ENCODE assay signal across 11 cellular contexts in the genomic region with DNA sequence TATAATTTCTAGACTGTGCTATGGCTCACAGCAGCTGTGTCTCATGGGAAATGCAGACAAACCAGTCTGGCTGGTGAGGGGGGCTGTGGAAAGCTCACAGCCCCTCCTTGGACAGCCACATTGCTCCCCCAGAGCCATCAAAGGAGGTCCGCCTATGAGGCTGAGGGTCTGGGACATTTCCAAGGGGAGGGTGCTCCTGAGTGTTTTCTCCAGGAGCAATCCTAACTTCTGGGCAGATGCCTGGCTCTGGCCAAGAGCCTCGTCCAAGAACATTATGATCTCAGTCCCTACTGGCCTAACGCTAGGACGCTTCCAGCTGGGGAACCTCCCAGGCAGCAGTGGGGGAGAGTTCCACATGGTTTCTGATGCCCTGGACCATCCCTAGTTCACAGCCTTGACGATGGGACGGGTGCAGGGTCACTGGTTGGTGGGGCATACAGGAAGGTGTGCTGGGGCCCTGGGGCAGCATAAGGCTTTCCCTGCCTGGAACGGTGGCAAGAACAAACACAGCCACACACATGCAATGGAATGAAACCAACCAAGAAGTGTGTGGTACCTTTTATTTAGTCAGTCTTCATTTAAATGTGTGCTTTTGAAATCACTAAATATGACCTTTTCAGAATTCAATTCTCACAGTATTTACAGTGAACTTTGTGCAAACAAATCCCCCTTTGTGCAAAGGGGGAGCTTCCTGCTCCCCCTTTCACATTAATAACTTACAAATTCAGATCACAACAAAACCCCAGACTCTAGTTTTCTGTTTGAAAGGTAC.
DNase-seq lines count a peak whose midpoint lies in the region; ATAC-seq and TF ChIP-seq lines count a peak whose summit lies in the region.
"Had no signal": no experiment of that assay in that cellular context is flagged by ENCODE, and none has a peak within 500 bp of the region (broad histone marks: within the 10 kb centered on the region; RNA-seq: fewer than 3 reads in every experiment).

No MANE protein-coding gene starts in this region.

- no peaks in the 10 kb centered on the region for H3K9me3 ChIP-seq in psoas muscle

- no peak overlapping the region for H3K4me3 ChIP-seq in psoas muscle

- intact Hi-C loops in psoas muscle (cut with DNase I), result loop anchor here (5.0 to 10.0 kb wide), 2 partner anchors 537 to 539 kb away; no protein-coding TSS in a partner anchor

- no peak for TF ChIP-seq CTCF in psoas muscle (IDR thresholded peaks at IDR 0.05)

- H3K27ac ChIP-seq in psoas muscle, result peak overlapping the region; percentile 54

- peaks cover 0 to 3% (median 0%) of the 10 kb centered on the region in 3 donors for H3K27me3 ChIP-seq in psoas muscle (ENCODE audit: insufficient read depth in 3 of 3, low read length in 2 of 3)

- DNase-seq in Ammon's horn (ENCODE audit: low spot score), result peak; percentile 79
- peak; percentile 20 for DNase-seq in brain pericyte (ENCODE audit: low read depth, low spot score)
- peak; percentile 59 to 66 for DNase-seq in hippocampal formation (lab: John Stamatoyannopoulos, UW)
- peak; percentile 85 to 91 for DNase-seq in psoas muscle
- no peak for DNase-seq in activated naive CD4-positive, alpha-beta T cell (lab: John Stamatoyannopoulos, UW)
- DNase-seq in NCI-H187 treated with DMSO at 0.1 percent for 48 hours (lab: John Stamatoyannopoulos, UW), result no peak
- DNase-seq in effector CD8-positive, alpha-beta T cell (lab: John Stamatoyannopoulos, UW), result no peak
- DNase-seq: activated naive CD4-positive, alpha-beta T cell treated with anti-CD3 and anti-CD28 coated beads, Interleukin-2, amount 10 ng/mL, durations not matched to agents 7 days and 5 days; NCI-H1436 treated with DMSO at 0.1 percent for 48 hours; SW 1271 had no signal

- 17 to 31% (median 18%) methylated on average over 7 of the region's 7 CpGs for WGBS in psoas muscle, 3 donors

- ATAC-seq in psoas muscle (peak; percentile 60 to 88 (median 85)), GM21717 (IDR thresholded peaks at IDR 0.05; ENCODE audit: unreplicated experiment) (no peak)

- no peaks in the 10 kb centered on the region for H3K36me3 ChIP-seq in psoas muscle (ENCODE audit: insufficient read depth in 1 of 2, low read depth in 1 of 2)

- H3K4me1 ChIP-seq in psoas muscle, result peaks cover 11% of the 10 kb centered on the region

Comparison
In these comparisons a context has a peak if more than half of its experiments do, and no peak if none do; other contexts are left out.
1. DNase-seq: peak in Ammon's horn (single experiment), brain pericyte (single experiment), hippocampal formation (2 of 2) and psoas muscle (2 of 2); none in activated naive CD4-positive, alpha-beta T cell (0 of 4), NCI-H187 treated with DMSO at 0.1 percent for 48 hours (single experiment) and effector CD8-positive, alpha-beta T cell (single experiment).